ENCODE assay signal across 1 cellular context in the genomic region with DNA sequence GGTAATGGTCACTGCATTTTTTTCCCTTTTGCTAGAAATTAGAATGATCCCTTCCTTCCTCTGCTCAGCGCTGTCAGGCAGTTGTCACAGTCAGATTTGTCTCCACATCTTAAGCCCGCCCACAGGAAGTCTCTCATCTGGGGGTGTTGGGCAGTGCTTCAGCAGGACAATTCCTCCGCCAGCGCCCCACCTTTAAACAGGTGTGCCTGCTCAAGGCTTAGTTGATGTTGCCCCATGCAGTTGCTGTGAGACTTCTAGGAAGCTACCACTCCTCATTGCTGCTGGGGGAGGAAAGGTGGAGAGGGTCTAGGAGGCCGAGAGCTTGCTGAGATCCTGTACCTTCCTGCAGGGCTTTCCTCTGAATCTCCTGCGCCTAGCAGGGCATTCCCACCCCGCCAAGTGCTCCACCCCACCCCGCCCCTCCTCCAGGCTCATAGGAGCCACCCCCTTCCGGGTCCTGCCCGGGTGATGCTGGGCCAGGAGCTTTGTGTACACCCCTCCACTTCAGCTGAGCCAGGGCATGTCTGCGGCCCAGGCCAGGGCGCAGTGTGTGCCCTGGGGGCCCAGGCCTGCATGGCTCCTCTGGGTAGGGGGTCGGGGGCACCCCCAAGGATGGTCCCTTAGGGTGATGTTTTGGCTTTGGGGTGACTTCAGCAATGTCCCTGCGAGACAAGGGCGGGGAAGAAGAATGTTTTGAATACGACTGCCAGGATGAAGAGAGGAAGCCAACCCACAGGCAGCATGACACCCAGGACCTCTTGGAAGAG.
A peak's percentile ranks its signal among the peaks of the same experiment; 100 is the strongest.
TF ChIP-seq lines count a peak whose summit lies in the region.

No MANE protein-coding gene starts in this region.

TF ChIP-seq in HepG2, 621 proteins besides CTCF, POLR2A, EP300 and RAD21 (continued from another document):
- TF ChIP-seq ATF4 (CRISPR knock-in tag; IDR thresholded peaks at IDR 0.05) (no peak), GATAD2A (CRISPR knock-in tag; IDR thresholded peaks at IDR 0.05) (peak; percentile 41; the same call in 1 of the 2 replicates), MAZ (IDR thresholded peaks at IDR 0.05; ENCODE audit: borderline replicate concordance, low read depth, low read length) (no peak; the same call in 1 of the 2 replicates), MAZ (CRISPR knock-in tag; IDR thresholded peaks at IDR 0.05; ENCODE audit: low read depth) (peak; percentile 66), GABPA (IDR thresholded peaks at IDR 0.05; ENCODE audit: low read depth, low read length) (no peak; the same call in 1 of the 2 replicates), GABPA (CRISPR knock-in tag; IDR thresholded peaks at IDR 0.05; ENCODE audit: low read depth) (peak; percentile 66), SRF (IDR thresholded peaks at IDR 0.05; ENCODE audit: low read depth, low read length) (no peak), FOXM1 (CRISPR knock-in tag; IDR thresholded peaks at IDR 0.05) (no peak), ZNF292 (CRISPR knock-in tag; IDR thresholded peaks at IDR 0.05; ENCODE audit: borderline replicate concordance, low read depth) (no peak), IKZF5 (CRISPR knock-in tag; IDR thresholded peaks at IDR 0.05) (0 out of 2 replicates have a peak, but pooled peaks have one; percentile 33), POLR2AphosphoS5 (IDR thresholded peaks at IDR 0.05; ENCODE audit: low read depth, low read length) (peak; percentile 54; the same call in 1 of the 2 replicates), GATA4 (IDR thresholded peaks at IDR 0.05; ENCODE audit: borderline replicate concordance, low read depth) (no peak), ZNF768 (CRISPR knock-in tag; IDR thresholded peaks at IDR 0.05) (peak; percentile 22; the same call in 1 of the 2 replicates), ERF (CRISPR knock-in tag; IDR thresholded peaks at IDR 0.05) (0 out of 2 replicates have a peak, but pooled peaks have one; percentile 18), ZBTB43 (CRISPR knock-in tag; conservative IDR thresholded peaks at IDR 0.05) (peak; percentile 27; the same call in 1 of the 2 replicates), NFKBIZ (CRISPR knock-in tag; IDR thresholded peaks at IDR 0.05) (no peak), REPIN1 (CRISPR knock-in tag; IDR thresholded peaks at IDR 0.05; ENCODE audit: borderline replicate concordance, low read depth) (0 out of 2 replicates have a peak, but pooled peaks have one; percentile 50), HNF1B (CRISPR knock-in tag; IDR thresholded peaks at IDR 0.05) (peak; percentile 56; the same call in 1 of the 2 replicates)
- TF ChIP-seq, protein P1, sequence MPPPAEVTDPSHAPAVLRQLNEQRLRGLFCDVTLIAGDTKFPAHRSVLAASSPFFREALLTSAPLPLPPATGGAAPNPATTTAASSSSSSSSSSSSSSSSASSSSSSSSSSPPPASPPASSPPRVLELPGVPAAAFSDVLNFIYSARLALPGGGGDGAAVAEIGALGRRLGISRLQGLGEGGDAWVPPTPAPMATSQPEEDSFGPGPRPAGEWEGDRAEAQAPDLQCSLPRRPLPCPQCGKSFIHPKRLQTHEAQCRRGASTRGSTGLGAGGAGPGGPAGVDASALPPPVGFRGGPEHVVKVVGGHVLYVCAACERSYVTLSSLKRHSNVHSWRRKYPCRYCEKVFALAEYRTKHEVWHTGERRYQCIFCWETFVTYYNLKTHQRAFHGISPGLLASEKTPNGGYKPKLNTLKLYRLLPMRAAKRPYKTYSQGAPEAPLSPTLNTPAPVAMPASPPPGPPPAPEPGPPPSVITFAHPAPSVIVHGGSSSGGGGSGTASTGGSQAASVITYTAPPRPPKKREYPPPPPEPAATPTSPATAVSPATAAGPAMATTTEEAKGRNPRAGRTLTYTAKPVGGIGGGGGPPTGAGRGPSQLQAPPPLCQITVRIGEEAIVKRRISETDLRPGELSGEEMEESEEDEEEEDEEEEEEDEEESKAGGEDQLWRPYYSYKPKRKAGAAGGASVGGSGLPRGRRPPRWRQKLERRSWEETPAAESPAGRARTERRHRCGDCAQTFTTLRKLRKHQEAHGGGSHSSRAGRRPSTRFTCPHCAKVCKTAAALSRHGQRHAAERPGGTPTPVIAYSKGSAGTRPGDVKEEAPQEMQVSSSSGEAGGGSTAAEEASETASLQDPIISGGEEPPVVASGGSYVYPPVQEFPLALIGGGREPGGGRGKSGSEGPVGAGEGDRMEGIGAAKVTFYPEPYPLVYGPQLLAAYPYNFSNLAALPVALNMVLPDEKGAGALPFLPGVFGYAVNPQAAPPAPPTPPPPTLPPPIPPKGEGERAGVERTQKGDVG (CRISPR knock-in tag; IDR thresholded peaks at IDR 0.05; ENCODE audit: borderline replicate concordance): 0 out of 2 replicates have a peak, but pooled peaks have one; percentile 29
